ENCODE assay signal across 12 cellular contexts in the genomic region with DNA sequence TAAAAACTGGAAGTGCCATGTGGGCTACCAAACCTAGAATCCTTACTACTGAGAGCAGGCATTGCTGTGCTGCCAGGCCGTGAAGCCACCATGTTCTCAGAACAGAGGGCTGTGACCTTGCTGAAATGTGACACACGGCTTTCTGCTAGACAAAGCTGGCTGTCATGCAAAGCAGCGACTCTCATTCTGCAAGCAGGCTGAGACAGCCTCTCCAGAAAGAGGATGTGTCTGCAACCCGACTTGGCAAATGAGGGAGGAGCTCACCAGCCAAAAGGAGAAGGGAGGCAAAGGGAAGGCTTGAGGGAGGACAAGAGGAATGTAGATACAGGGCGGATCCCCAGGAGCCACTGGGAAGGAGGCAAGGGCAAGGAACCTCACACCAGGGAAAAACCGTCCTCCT.
DNase-seq lines count a peak whose midpoint lies in the region; ATAC-seq and TF ChIP-seq lines count a peak whose summit lies in the region.
"Had no signal": no experiment of that assay in that cellular context is flagged by ENCODE, and none has a peak within 500 bp of the region (broad histone marks: within the 10 kb centered on the region; RNA-seq: fewer than 3 reads in every experiment).

No MANE protein-coding gene starts in this region.

- H3K27ac ChIP-seq in dorsolateral prefrontal cortex (peak overlapping the region in 31 of 59 donors; percentile 1 to 71 (median 37)), temporal lobe (ENCODE audit: low read depth, low read length) (peak overlapping the region; percentile 12)

- DNase-seq in activated T-cell treated with anti-CD3 and anti-CD28 coated beads, Interleukin-2, amount 50 U/mL, for 24 hours: no peak
- no peak for DNase-seq in activated T-cell treated with anti-CD3 and anti-CD28 coated beads, Interleukin-2, amount 50 U/mL, for 1 hour
- DNase-seq in dorsolateral prefrontal cortex (no peak), NCI-H82 treated with DMSO at 0.1 percent for 48 hours (lab: John Stamatoyannopoulos, UW; ENCODE audit: unreplicated experiment) (no peak), superior temporal gyrus (ENCODE audit: extremely low spot score) (no peak), omental fat pad (ENCODE audit: low spot score) (no peak)
- DNase-seq: NCI-H1694 treated with DMSO at 0.1 percent for 48 hours; OCI-M1; stimulated activated CD4-positive, alpha-beta T cell treated with anti-CD3 and anti-CD28 coated beads, Interleukin-12 subunit alpha, Interleukin-12 subunit beta, amount 100 ng/mL, for 4 hours; T1000 had no signal

- peaks cover 95% of the 10 kb centered on the region for H3K36me3 Mint-ChIP-seq in activated T-cell treated with anti-CD3 and anti-CD28 coated beads, Interleukin-2, amount 50 U/mL, for 24 hours (ENCODE audit: low read depth)

- peak overlapping the region; percentile 23 for H3K27ac Mint-ChIP-seq in activated T-cell treated with anti-CD3 and anti-CD28 coated beads, Interleukin-2, amount 50 U/mL, for 24 hours

- H3K4me3 ChIP-seq in dorsolateral prefrontal cortex: no peak overlapping the region

- no peak for TF ChIP-seq CTCF in dorsolateral prefrontal cortex (IDR thresholded peaks at IDR 0.05 in 54 of 56, conservative IDR thresholded peaks at IDR 0.05 in 2 of 56; ENCODE audit: low read depth in 1 of 56, partially characterized antibody in 56 of 56)
- no peak for TF ChIP-seq CTCF in omental fat pad (IDR thresholded peaks at IDR 0.05)

- peaks cover 2% of the 10 kb centered on the region for H3K4me1 Mint-ChIP-seq in activated T-cell treated with anti-CD3 and anti-CD28 coated beads, Interleukin-2, amount 50 U/mL, for 24 hours (ENCODE audit: low read depth)

- no peaks in the 10 kb centered on the region for H3K27me3 Mint-ChIP-seq in activated T-cell treated with anti-CD3 and anti-CD28 coated beads, Interleukin-2, amount 50 U/mL, for 24 hours

- H3K9me3 Mint-ChIP-seq in activated T-cell treated with anti-CD3 and anti-CD28 coated beads, Interleukin-2, amount 50 U/mL, for 24 hours: no peaks in the 10 kb centered on the region

- intact Hi-C loops in dorsolateral prefrontal cortex (cut with DNase I): no loop called here

- ATAC-seq in HG03103 (IDR thresholded peaks at IDR 0.05; ENCODE audit: low read depth, unreplicated experiment) (peak; percentile 90), omental fat pad (ENCODE audit: low FRiP score) (no peak)

- no peaks in the 10 kb centered on the region for H3K27me3 ChIP-seq in dorsolateral prefrontal cortex

- no peak overlapping the region for H3K4me3 Mint-ChIP-seq in activated T-cell treated with anti-CD3 and anti-CD28 coated beads, Interleukin-2, amount 50 U/mL, for 24 hours
